In the genomic region with DNA sequence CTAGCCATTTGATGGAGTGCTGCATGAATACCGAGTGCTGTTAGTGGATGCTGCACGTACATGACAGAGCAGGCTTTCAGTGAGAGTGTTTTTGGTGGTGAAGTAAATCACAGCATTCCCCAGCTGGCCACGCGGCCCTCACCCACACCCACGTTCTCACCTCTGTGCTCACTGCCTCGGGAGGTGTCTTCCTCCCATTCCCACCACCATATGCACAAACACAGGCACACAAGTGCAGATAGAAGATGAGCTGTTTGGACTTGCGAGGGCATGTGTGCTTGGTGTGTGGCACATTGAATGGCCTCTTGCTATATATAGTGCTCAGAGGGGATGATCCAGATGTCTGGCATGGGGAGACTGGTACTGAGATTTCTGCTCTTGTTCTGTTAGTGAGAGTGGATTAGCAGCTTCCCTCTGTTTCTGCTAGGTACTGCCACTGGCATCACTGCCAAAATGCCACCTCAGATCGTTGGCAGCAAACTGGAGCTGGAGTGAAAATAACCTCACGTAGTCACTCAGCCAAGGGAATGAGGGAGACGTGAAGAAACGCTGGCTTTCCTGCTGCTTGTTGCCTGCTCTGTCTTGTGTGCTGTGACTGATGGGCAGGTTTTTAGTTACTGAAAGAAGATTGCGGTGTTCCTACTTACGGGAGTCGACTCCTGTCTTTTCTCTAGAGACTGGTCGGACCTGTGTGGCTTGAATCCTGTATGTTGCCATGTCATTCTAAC, we compare ENCODE assay signal across 9 cellular contexts. TPM values are rescaled to one million over a fixed set of nuclear protein-coding genes. Genes with fewer than 3 reads are reported as not detected.
A peak's percentile ranks its signal among the peaks of the same experiment; 100 is the strongest.
DNase-seq lines count a peak whose midpoint lies in the region; ATAC-seq and TF ChIP-seq lines count a peak whose summit lies in the region.
"Had no signal": no experiment of that assay in that cellular context is flagged by ENCODE, and none has a peak within 500 bp of the region (broad histone marks: within the 10 kb centered on the region; RNA-seq: fewer than 3 reads in every experiment).

No MANE protein-coding gene starts in this region.

- H3K4me3 ChIP-seq in CD8-positive, alpha-beta memory T cell (ENCODE audit: low read length), result no peak overlapping the region
- H3K4me3 ChIP-seq in fibroblast of mammary gland (ENCODE audit: control insufficient read depth, low read depth, low read length), result no peak overlapping the region
- H3K4me3 ChIP-seq in effector memory CD4-positive, alpha-beta T cell (ENCODE audit: insufficient read depth, low read depth, low read length, poor library complexity, severe bottlenecking), result no peak overlapping the region
- no peak overlapping the region for H3K4me3 ChIP-seq in WERI-Rb-1 (ENCODE audit: low read depth, low read length)

- no peaks in the 10 kb centered on the region for H3K27me3 Mint-ChIP-seq in CD8-positive, alpha-beta memory T cell
- no peaks in the 10 kb centered on the region for H3K27me3 Mint-ChIP-seq in T-helper 17 cell

- peak overlapping the region; percentile 1 to 78 (median 63) for H3K4me3 Mint-ChIP-seq in CD8-positive, alpha-beta memory T cell
- H3K4me3 Mint-ChIP-seq in T-helper 17 cell, result peak overlapping the region; percentile 66

- H3K36me3 Mint-ChIP-seq in CD8-positive, alpha-beta memory T cell, result peaks cover 4 to 58% (median 19%) of the 10 kb centered on the region in 3 donors
- peaks cover 3% of the 10 kb centered on the region for H3K36me3 Mint-ChIP-seq in T-helper 17 cell (ENCODE audit: low read depth)

- ATAC-seq in T-helper 17 cell (peak; percentile 6), GM18502 (IDR thresholded peaks at IDR 0.05; ENCODE audit: poor library complexity, unreplicated experiment) (no peak)

- no peaks in the 10 kb centered on the region for H3K9me3 ChIP-seq in CD8-positive, alpha-beta memory T cell (ENCODE audit: low read length)
- H3K9me3 ChIP-seq in T-helper 17 cell (ENCODE audit: control insufficient read depth, low read length, poor library complexity, severe bottlenecking) (no peaks in the 10 kb centered on the region), WERI-Rb-1 (ENCODE audit: severe bottlenecking) (no peaks in the 10 kb centered on the region)
- no peaks in the 10 kb centered on the region for H3K9me3 ChIP-seq in effector memory CD4-positive, alpha-beta T cell (ENCODE audit: control insufficient read depth, low read length)

- peaks cover 78 to 89% (median 85%) of the 10 kb centered on the region in 3 donors for H3K4me1 Mint-ChIP-seq in CD8-positive, alpha-beta memory T cell
- peaks cover 57% of the 10 kb centered on the region for H3K4me1 Mint-ChIP-seq in T-helper 17 cell

- H3K36me3 ChIP-seq in CD8-positive, alpha-beta memory T cell (ENCODE audit: insufficient read depth, low read length), result peaks cover 29% of the 10 kb centered on the region
- peaks cover 38% of the 10 kb centered on the region for H3K36me3 ChIP-seq in effector memory CD4-positive, alpha-beta T cell (ENCODE audit: control insufficient read depth, insufficient read depth, low read length)
- H3K36me3 ChIP-seq in WERI-Rb-1, result peaks cover 36% of the 10 kb centered on the region

- H3K9me3 Mint-ChIP-seq in CD8-positive, alpha-beta memory T cell, result no peaks in the 10 kb centered on the region

- CTCF ChIA-PET in CD8-positive, alpha-beta memory T cell (lab: Charles Lee), result no interaction called here

- no peaks in the 10 kb centered on the region for H3K27me3 ChIP-seq in CD8-positive, alpha-beta memory T cell (ENCODE audit: insufficient read depth, low read length, poor library complexity, severe bottlenecking)
- H3K27me3 ChIP-seq in effector memory CD4-positive, alpha-beta T cell (replicated peaks; ENCODE audit: control insufficient read depth, insufficient read depth, low read length, poor library complexity, severe bottlenecking), result no peaks in the 10 kb centered on the region
- H3K27me3 ChIP-seq in WERI-Rb-1 (ENCODE audit: insufficient read depth, low read depth, severe bottlenecking), result no peaks in the 10 kb centered on the region

- peaks cover 54% of the 10 kb centered on the region for H3K4me1 ChIP-seq in CD8-positive, alpha-beta memory T cell (ENCODE audit: insufficient read depth, low read length)
- peaks cover 24% of the 10 kb centered on the region for H3K4me1 ChIP-seq in effector memory CD4-positive, alpha-beta T cell (ENCODE audit: control insufficient read depth, insufficient read depth, low read length, poor library complexity, severe bottlenecking)

- TF ChIP-seq CTCF in fibroblast of mammary gland (conservative IDR thresholded peaks at IDR 0.05; ENCODE audit: control insufficient read depth, insufficient read depth, low read depth, low read length) (no peak), WERI-Rb-1 (IDR thresholded peaks at IDR 0.05; ENCODE audit: low read depth, low read length) (no peak)

- peak overlapping the region in 5 of 8 donors; percentile 2 to 56 (median 27) for H3K27ac Mint-ChIP-seq in CD8-positive, alpha-beta memory T cell
- peak overlapping the region; percentile 86 for H3K27ac Mint-ChIP-seq in T-helper 17 cell

- DNase-seq in CD8-positive, alpha-beta memory T cell, result no peak
- DNase-seq in T-helper 17 cell, result no peak
- DNase-seq in fibroblast of mammary gland (ENCODE audit: low read depth), result peak; percentile 40
- DNase-seq in occipital lobe (lab: John Stamatoyannopoulos, UW), result peak; percentile 66
- DNase-seq in UCSD-AML1 (lab: John Stamatoyannopoulos, UW; ENCODE audit: unreplicated experiment), result no peak
- DNase-seq in effector memory CD4-positive, alpha-beta T cell, result no peak
- no peak for DNase-seq in WERI-Rb-1
- DNase-seq: T-helper 9 cell had no signal

- no peak overlapping the region for H3K27ac ChIP-seq in CD8-positive, alpha-beta memory T cell (ENCODE audit: low read depth, low read length)
- H3K27ac ChIP-seq in effector memory CD4-positive, alpha-beta T cell (ENCODE audit: insufficient read depth, low read length, poor library complexity, severe bottlenecking), result no peak overlapping the region
- H3K27ac ChIP-seq in WERI-Rb-1, result no peak overlapping the region

- POLR2A ChIA-PET in CD8-positive, alpha-beta memory T cell (lab: Charles Lee), result no interaction called here

RNA-seq across cellular contexts. Expression of gene DNAJB6, which starts 19.1 kb away (rescaled TPM):
- 100 to 1,000 TPM; 121 to 124 TPM for total RNA-seq in CD8-positive, alpha-beta memory T cell
- 147 TPM for polyA plus RNA-seq in CD8-positive, alpha-beta memory T cell
- total RNA-seq in T-helper 17 cell, result 100 to 1,000 TPM; 266 to 278 TPM
- total RNA-seq in occipital lobe, result 179 TPM

Comparison
In these comparisons a context has a peak if more than half of its experiments do, and no peak if none do; other contexts are left out.
1. DNase-seq: peak in fibroblast of mammary gland (single experiment) and occipital lobe (single experiment); none in CD8-positive, alpha-beta memory T cell (0 of 5), T-helper 17 cell (0 of 3), UCSD-AML1 (single experiment), effector memory CD4-positive, alpha-beta T cell (0 of 3) and WERI-Rb-1 (single experiment).